ENCODE assay signal across 8 cellular contexts in the genomic region with DNA sequence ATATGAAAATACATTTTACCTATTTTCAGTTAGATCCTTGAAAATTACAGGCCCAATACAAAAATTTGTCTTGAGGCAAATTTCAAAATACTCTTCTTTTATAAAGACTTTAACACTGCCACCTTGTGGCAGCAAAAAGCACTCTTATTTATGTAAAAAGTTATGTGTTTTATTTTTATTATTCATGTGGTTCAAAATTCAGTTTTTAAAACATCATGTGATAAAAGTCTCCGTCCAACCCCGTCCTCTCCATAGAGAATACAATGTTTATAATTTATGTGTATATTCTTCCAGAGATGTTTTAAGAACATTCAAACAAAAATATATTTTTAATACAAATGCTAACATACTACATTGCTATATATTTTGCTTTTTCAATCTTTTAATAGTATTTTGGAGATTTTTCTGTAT. TPM values are rescaled to one million over a fixed set of nuclear protein-coding genes. Genes with fewer than 3 reads are reported as not detected.
DNase-seq lines count a peak whose midpoint lies in the region; ATAC-seq and TF ChIP-seq lines count a peak whose summit lies in the region.

No MANE protein-coding gene starts in this region.

- TF ChIP-seq CTCF in fibroblast of pulmonary artery (IDR thresholded peaks at IDR 0.05; ENCODE audit: low read length, missing control alignments): peak; percentile 50
- TF ChIP-seq CTCF in spleen (IDR thresholded peaks at IDR 0.05 in 8 of 11, conservative IDR thresholded peaks at IDR 0.05 in 3 of 11): peak in 9 of 11 experiments; percentile 35 to 66 (median 51)
- TF ChIP-seq CTCF in uterus (IDR thresholded peaks at IDR 0.05): peak in 2 of 4 experiments; percentile 47 to 57

- H3K4me1 ChIP-seq in spleen (peaks cover 0 to 13% (median 8%) of the 10 kb centered on the region in 6 donors), uterus (no peaks in the 10 kb centered on the region)

- H3K27me3 ChIP-seq in spleen (replicated peaks in 1 of 7): no peaks in the 10 kb centered on the region
- H3K27me3 ChIP-seq in uterus: no peaks in the 10 kb centered on the region

- WGBS in spleen, 5 donors: 5 to 9% (median 7%) methylated on average over 2 of the region's 2 CpGs

- no peak overlapping the region for H3K4me3 ChIP-seq in SK-N-MC
- no peak overlapping the region for H3K4me3 ChIP-seq in fibroblast of pulmonary artery (replicated peaks; ENCODE audit: low read depth, low read length)
- H3K4me3 ChIP-seq in spleen: peak overlapping the region in 3 of 8 donors; percentile 13 to 51 (median 33)
- H3K4me3 ChIP-seq in uterus: no peak overlapping the region

- intact Hi-C loops in spleen (cut with DNase I; ENCODE audit: low total_unique reads) (no loop called here), uterus (cut with DNase I; ENCODE audit: low total_unique reads) (no loop called here)

- ATAC-seq in GM19328 (IDR thresholded peaks at IDR 0.05; ENCODE audit: unreplicated experiment): no peak

- H3K27ac ChIP-seq in SK-N-MC: no peak overlapping the region
- H3K27ac ChIP-seq in spleen: no peak overlapping the region
- no peak overlapping the region for H3K27ac ChIP-seq in uterus

- no peak overlapping the region for H3K9ac ChIP-seq in SK-N-MC (ENCODE audit: insufficient read length)

- in situ Hi-C loops in Caki2 (cut with HindIII; ENCODE audit: low pct_unique_long_range_greater_than_20kb, low sequenced_read_pairs): no loop called here
- in situ Hi-C loops in KBM-7 (cut with MboI; ENCODE audit: low pct_unique_long_range_greater_than_20kb, low sequenced_read_pairs): no loop called here

- peaks cover 7% of the 10 kb centered on the region; the same call in 1 of the 2 replicates for H3K9me3 ChIP-seq in SK-N-MC (ENCODE audit: low read depth, low read length)
- no peaks in the 10 kb centered on the region for H3K9me3 ChIP-seq in spleen
- no peaks in the 10 kb centered on the region for H3K9me3 ChIP-seq in uterus

- no peak for TF ChIP-seq POLR2A in spleen (IDR thresholded peaks at IDR 0.05)
- no peak for TF ChIP-seq POLR2A in uterus (IDR thresholded peaks at IDR 0.05)

- H3K36me3 ChIP-seq in SK-N-MC (ENCODE audit: insufficient read depth, low read length): no peaks in the 10 kb centered on the region
- H3K36me3 ChIP-seq in spleen: no peaks in the 10 kb centered on the region
- H3K36me3 ChIP-seq in uterus: no peaks in the 10 kb centered on the region

- DNase-seq in Caki2 (ENCODE audit: low read depth) (peak; percentile 17), KBM-7 (peak; percentile 34), SK-N-MC (ENCODE audit: low read depth, low spot score) (peak; percentile 28), fibroblast of pulmonary artery (ENCODE audit: low read depth) (peak; percentile 69), spleen (no peak), uterus (no peak), GF-D8 (lab: John Stamatoyannopoulos, UW) (no peak)

RNA-seq across cellular contexts. Expression of a gene that starts 36.9 kb away (rescaled TPM):
- total RNA-seq in Caki2 (2014; rRNA removed; shearing (Covaris generic); ENCODE audit: low replicate concordance): 30.5 and 61.7 TPM in 2 replicates
- total RNA-seq in spleen (10 to 100 TPM; 11.2 to 21.4 (median 12.7) TPM), uterus (10 to 100 TPM in 1 of 4 donors, 1 to 10 TPM in 2, not detected in 1; 1.0 to 42.9 (median 5.1) TPM)
- polyA plus RNA-seq in spleen: 1 to 10 TPM; 3.3 to 5.8 (median 5.4) TPM

Comparison
In these comparisons a context has a peak if more than half of its experiments do, and no peak if none do; other contexts are left out.
1. DNase-seq: peak in Caki2 (single experiment), KBM-7 (single experiment), SK-N-MC (single experiment) and fibroblast of pulmonary artery (single experiment); none in spleen (single experiment), uterus (0 of 2) and GF-D8 (single experiment).